Comparison of ENCODE assay signal across 8 cellular contexts in the genomic region with DNA sequence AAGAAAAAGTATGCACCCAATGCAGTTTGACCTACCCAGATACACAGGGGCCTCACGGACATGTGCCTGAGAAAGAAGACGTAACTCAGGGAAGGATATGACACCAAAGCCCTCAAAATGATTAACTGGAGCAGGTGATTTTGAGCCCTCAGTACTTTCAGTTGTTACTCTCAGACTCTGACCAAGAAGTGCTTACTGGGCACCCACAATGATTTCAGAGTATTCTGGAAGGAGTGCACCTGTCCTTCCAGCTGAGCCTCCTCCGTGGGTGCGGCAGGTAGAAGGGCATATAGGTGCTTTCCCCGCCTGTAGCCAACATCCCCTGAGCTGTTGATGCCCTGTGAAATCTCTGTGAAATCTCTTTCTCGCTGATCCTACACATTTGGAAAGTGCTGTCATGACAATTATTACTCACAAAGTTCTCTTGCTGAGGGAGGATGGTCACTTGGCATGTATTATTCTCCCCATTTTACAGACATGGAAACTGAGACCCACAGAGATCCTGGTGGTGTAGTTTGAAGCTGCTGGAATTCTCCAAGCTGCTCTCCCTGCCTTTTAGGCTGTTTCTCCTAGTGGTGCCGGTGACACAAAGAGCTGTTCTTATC.
DNase-seq lines count a peak whose midpoint lies in the region; ATAC-seq and TF ChIP-seq lines count a peak whose summit lies in the region.

No MANE protein-coding gene starts in this region.

- peak; percentile 60 for DNase-seq in activated T-cell treated with anti-CD3 and anti-CD28 coated beads for 48 hours (ENCODE audit: low read depth)
- DNase-seq in activated T-cell treated with anti-CD3 and anti-CD28 coated beads for 4 hours: no peak
- DNase-seq in activated T-helper 1 cell treated with anti-CD3 and anti-CD28 coated beads, Interleukin-12 subunit alpha, Interleukin-12 subunit beta, Interleukin-2, Interleukin-4 antibody, amounts not matched to agents 30 ng/mL and 10 ng/mL and 1 ng/mL, durations not matched to agents 14 hours and 24 hours and 36 hours (ENCODE audit: low spot score): peak; percentile 50
- DNase-seq in cardiac septum (ENCODE audit: low spot score): no peak
- no peak for DNase-seq in glutamatergic neuron
- no peak for DNase-seq in COLO829 (ENCODE audit: low spot score)

- peak; percentile 70 for ATAC-seq in HG03064 (IDR thresholded peaks at IDR 0.05; ENCODE audit: low read depth, unreplicated experiment)

- TF ChIP-seq CTCF in glutamatergic neuron (IDR thresholded peaks at IDR 0.05; ENCODE audit: partially characterized antibody, unreplicated experiment): no peak

- intact Hi-C loops in activated T-helper 1 cell treated with anti-CD3 and anti-CD28 coated beads, Interleukin-12 subunit alpha, Interleukin-12 subunit beta, Interleukin-2, Interleukin-4 antibody, amounts not matched to agents 30 ng/mL and 10 ng/mL and 1 ng/mL, durations not matched to agents 14 hours and 24 hours and 36 hours (cut with micrococcal nuclease): loop anchor here (1.0 to 5.0 kb wide), 6 partner anchors 17 to 247 kb away; a partner anchor contains a TSS
- intact Hi-C loops in cardiac septum (cut with DNase I): loop anchor here (5.0 kb wide), 1 partner anchor 133 kb away; no protein-coding TSS in a partner anchor

- H3K27me3 Mint-ChIP-seq in activated T-helper 1 cell treated with anti-CD3 and anti-CD28 coated beads, Interleukin-12 subunit alpha, Interleukin-12 subunit beta, Interleukin-2, Interleukin-4 antibody, amounts not matched to agents 30 ng/mL and 10 ng/mL and 1 ng/mL, durations not matched to agents 14 hours and 24 hours and 36 hours (ENCODE audit: insufficient read depth): no peaks in the 10 kb centered on the region
- H3K27me3 Mint-ChIP-seq in stimulated activated naive CD8-positive, alpha-beta T cell treated with anti-CD3 and anti-CD28 coated beads, Interleukin-15, Interleukin-2, amounts not matched to agents 100 ng/mL and 50 ng/mL, for 24 hours: no peaks in the 10 kb centered on the region
- peaks cover 3% of the 10 kb centered on the region for H3K27me3 Mint-ChIP-seq in glutamatergic neuron (ENCODE audit: unreplicated experiment)

- peaks cover 70% of the 10 kb centered on the region for H3K4me1 Mint-ChIP-seq in activated T-helper 1 cell treated with anti-CD3 and anti-CD28 coated beads, Interleukin-12 subunit alpha, Interleukin-12 subunit beta, Interleukin-2, Interleukin-4 antibody, amounts not matched to agents 30 ng/mL and 10 ng/mL and 1 ng/mL, durations not matched to agents 14 hours and 24 hours and 36 hours (ENCODE audit: low read depth)
- H3K4me1 Mint-ChIP-seq in stimulated activated naive CD8-positive, alpha-beta T cell treated with anti-CD3 and anti-CD28 coated beads, Interleukin-15, Interleukin-2, amounts not matched to agents 100 ng/mL and 50 ng/mL, for 24 hours (ENCODE audit: low read depth): peaks cover 77% of the 10 kb centered on the region
- no peaks in the 10 kb centered on the region for H3K4me1 Mint-ChIP-seq in glutamatergic neuron (ENCODE audit: low read depth, unreplicated experiment)

- no peaks in the 10 kb centered on the region for H3K36me3 Mint-ChIP-seq in activated T-helper 1 cell treated with anti-CD3 and anti-CD28 coated beads, Interleukin-12 subunit alpha, Interleukin-12 subunit beta, Interleukin-2, Interleukin-4 antibody, amounts not matched to agents 30 ng/mL and 10 ng/mL and 1 ng/mL, durations not matched to agents 14 hours and 24 hours and 36 hours (ENCODE audit: low read depth)
- H3K36me3 Mint-ChIP-seq in stimulated activated naive CD8-positive, alpha-beta T cell treated with anti-CD3 and anti-CD28 coated beads, Interleukin-15, Interleukin-2, amounts not matched to agents 100 ng/mL and 50 ng/mL, for 24 hours (ENCODE audit: low read depth): no peaks in the 10 kb centered on the region
- H3K36me3 Mint-ChIP-seq in glutamatergic neuron (ENCODE audit: unreplicated experiment): peaks cover 10% of the 10 kb centered on the region

- peak overlapping the region; percentile 67 for H3K4me3 Mint-ChIP-seq in activated T-helper 1 cell treated with anti-CD3 and anti-CD28 coated beads, Interleukin-12 subunit alpha, Interleukin-12 subunit beta, Interleukin-2, Interleukin-4 antibody, amounts not matched to agents 30 ng/mL and 10 ng/mL and 1 ng/mL, durations not matched to agents 14 hours and 24 hours and 36 hours
- peak overlapping the region; percentile 68 for H3K4me3 Mint-ChIP-seq in stimulated activated naive CD8-positive, alpha-beta T cell treated with anti-CD3 and anti-CD28 coated beads, Interleukin-15, Interleukin-2, amounts not matched to agents 100 ng/mL and 50 ng/mL, for 24 hours
- no peak overlapping the region for H3K4me3 Mint-ChIP-seq in glutamatergic neuron (ENCODE audit: unreplicated experiment)

- peak overlapping the region; percentile 81 for H3K27ac Mint-ChIP-seq in activated T-helper 1 cell treated with anti-CD3 and anti-CD28 coated beads, Interleukin-12 subunit alpha, Interleukin-12 subunit beta, Interleukin-2, Interleukin-4 antibody, amounts not matched to agents 30 ng/mL and 10 ng/mL and 1 ng/mL, durations not matched to agents 14 hours and 24 hours and 36 hours
- peak overlapping the region; percentile 91 for H3K27ac Mint-ChIP-seq in stimulated activated naive CD8-positive, alpha-beta T cell treated with anti-CD3 and anti-CD28 coated beads, Interleukin-15, Interleukin-2, amounts not matched to agents 100 ng/mL and 50 ng/mL, for 24 hours
- no peak overlapping the region for H3K27ac Mint-ChIP-seq in glutamatergic neuron (ENCODE audit: unreplicated experiment)

- no peaks in the 10 kb centered on the region for H3K9me3 Mint-ChIP-seq in activated T-helper 1 cell treated with anti-CD3 and anti-CD28 coated beads, Interleukin-12 subunit alpha, Interleukin-12 subunit beta, Interleukin-2, Interleukin-4 antibody, amounts not matched to agents 30 ng/mL and 10 ng/mL and 1 ng/mL, durations not matched to agents 14 hours and 24 hours and 36 hours
- no peaks in the 10 kb centered on the region for H3K9me3 Mint-ChIP-seq in stimulated activated naive CD8-positive, alpha-beta T cell treated with anti-CD3 and anti-CD28 coated beads, Interleukin-15, Interleukin-2, amounts not matched to agents 100 ng/mL and 50 ng/mL, for 24 hours
- peaks cover 5% of the 10 kb centered on the region for H3K9me3 Mint-ChIP-seq in glutamatergic neuron (ENCODE audit: unreplicated experiment)

Comparison
In these comparisons a context has a peak if more than half of its experiments do, and no peak if none do; other contexts are left out.
1. DNase-seq: peak in activated T-cell treated with anti-CD3 and anti-CD28 coated beads for 48 hours (single experiment) and activated T-helper 1 cell treated with anti-CD3 and anti-CD28 coated beads, Interleukin-12 subunit alpha, Interleukin-12 subunit beta, Interleukin-2, Interleukin-4 antibody, amounts not matched to agents 30 ng/mL and 10 ng/mL and 1 ng/mL, durations not matched to agents 14 hours and 24 hours and 36 hours (single experiment); none in activated T-cell treated with anti-CD3 and anti-CD28 coated beads for 4 hours (single experiment), cardiac septum (single experiment), glutamatergic neuron (single experiment) and COLO829 (single experiment).